22 cellular contexts compared by ENCODE assay signal in the genomic region with DNA sequence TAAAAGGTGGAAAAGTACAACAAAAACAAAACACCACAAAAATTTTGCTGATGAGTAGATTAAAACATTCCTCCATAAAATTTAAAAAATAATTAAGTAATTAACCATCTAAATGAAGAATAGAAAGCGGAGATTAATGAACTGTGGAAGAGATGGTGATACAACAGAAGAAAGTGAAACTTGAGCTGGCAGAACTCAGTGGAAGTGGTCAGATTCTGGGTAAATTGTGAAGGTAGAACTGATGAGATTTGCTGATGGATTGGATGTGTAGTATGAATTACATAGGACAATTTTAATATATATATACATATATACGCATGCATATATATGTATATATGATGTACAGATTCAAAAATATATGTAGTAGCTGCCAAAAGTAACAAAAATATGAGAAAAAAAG.
"Had no signal": no experiment of that assay in that cellular context is flagged by ENCODE, and none has a peak within 500 bp of the region (broad histone marks: within the 10 kb centered on the region; RNA-seq: fewer than 3 reads in every experiment).

No MANE protein-coding gene starts in this region.

- H3K4me3 ChIP-seq: coronary artery, esophagus squamous epithelium, gastrocnemius medialis, ovary, prostate gland, right atrium auricular region, spleen, upper lobe of right lung had no signal

- ATAC-seq: activated CD4-positive, alpha-beta T cell treated with anti-CD3 and anti-CD28 coated beads for 36 hours; activated naive CD8-positive, alpha-beta T cell treated with anti-CD3 and anti-CD28 coated beads, Interleukin-2, amount 50 U/mL, for 24 hours; gastrocnemius medialis; left ventricle myocardium superior; natural killer cell; stimulated activated naive CD8-positive, alpha-beta T cell treated with anti-CD3 and anti-CD28 coated beads, Interleukin-15, Interleukin-2, amounts not matched to agents 100 U/mL and 50 U/mL, for 24 hours; upper lobe of right lung had no signal

- DNase-seq: activated B cell treated with CpG ODN at 0.5 μM for 24 hours; activated CD4-positive, alpha-beta T cell treated with anti-CD3 and anti-CD28 coated beads for 36 hours; activated CD4-positive, alpha-beta T cell treated with anti-CD3 and anti-CD28 coated beads, Interleukin-2, amount 50 U/mL, for 48 hours; activated effector memory CD4-positive, alpha-beta T cell treated with anti-CD3 and anti-CD28 coated beads, Interleukin-2, amount 50 U/mL, for 16 hours; activated naive CD4-positive, alpha-beta T cell treated with anti-CD3 and anti-CD28 coated beads, Interleukin-2, amount 50 U/mL, for 16 hours; activated naive CD8-positive, alpha-beta T cell treated with anti-CD3 and anti-CD28 coated beads, Interleukin-2, amount 50 U/mL, for 24 hours; cerebellar nuclear complex; esophagus squamous epithelium; gastrocnemius medialis; hippocampal formation; left ventricle myocardium superior; mammary epithelial cell; midbrain; natural killer cell; ovary; spleen; stimulated activated CD4-positive, alpha-beta T cell treated with anti-CD3 and anti-CD28 coated beads, Interleukin-4, amount 100 ng/mL, for 1 hour; stimulated activated naive CD8-positive, alpha-beta T cell treated with anti-CD3 and anti-CD28 coated beads, Interleukin-15, Interleukin-2, amounts not matched to agents 100 U/mL and 50 U/mL, for 24 hours; upper lobe of right lung had no signal
